In genomic region chr14:60272177-60272576, GRCh38 we compare ENCODE assay signal across 15 cellular contexts.
"Had no signal": no experiment of that assay in that cellular context is flagged by ENCODE, and none has a peak within 500 bp of the region (broad histone marks: within the 10 kb centered on the region; RNA-seq: fewer than 3 reads in every experiment).

No MANE protein-coding gene starts in this region.

- DNase-seq: activated CD4-positive, alpha-beta T cell treated with anti-CD3 and anti-CD28 coated beads, Interleukin-2, amount 10 ng/mL, durations not matched to agents 24 days and 14 days; activated CD8-positive, alpha-beta memory T cell treated with anti-CD3 and anti-CD28 coated beads, Interleukin-2, amount 50 U/mL, for 48 hours; activated naive CD4-positive, alpha-beta T cell treated with Interleukin-2 at 50 U/mL for 16 hours; anterior cingulate cortex; heart right ventricle; lower lobe of right lung; retina; stimulated activated CD4-positive, alpha-beta T cell treated with anti-CD3 and anti-CD28 coated beads, Interleukin-2, amount 100 ng/mL, for 48 hours; thyroid gland had no signal

- H3K4me3 Mint-ChIP-seq: activated CD4-positive, alpha-beta T cell treated with anti-CD3 and anti-CD28 coated beads, Interleukin-2, amount 10 ng/mL, durations not matched to agents 24 days and 14 days; stimulated activated memory B cell treated with anti-CD40 and anti-IgM and Interleukin-4, amounts not matched to agents 10 μg/mL and 1 μg/mL and 100 μg/mL, for 72 hours; T-helper 1 cell treated with Interleukin-12 subunit alpha and Interleukin-12 subunit beta and Interleukin-4 antibody, amounts not matched to agents 30 μg/mL and 1 μg/mL, for 36 hours; WTC11 had no signal

- H3K9me3 Mint-ChIP-seq: activated CD4-positive, alpha-beta T cell treated with anti-CD3 and anti-CD28 coated beads, Interleukin-2, amount 10 ng/mL, durations not matched to agents 24 days and 14 days; stimulated activated memory B cell treated with anti-CD40 and anti-IgM and Interleukin-4, amounts not matched to agents 10 μg/mL and 1 μg/mL and 100 μg/mL, for 72 hours; T-helper 1 cell treated with Interleukin-12 subunit alpha and Interleukin-12 subunit beta and Interleukin-4 antibody, amounts not matched to agents 30 μg/mL and 1 μg/mL, for 36 hours had no signal

- H3K27ac ChIP-seq: breast epithelium, gastroesophageal sphincter, heart right ventricle, lower lobe of right lung, neutrophil, thyroid gland had no signal

- H3K4me1 ChIP-seq: breast epithelium had no signal

- H3K9me3 ChIP-seq: lower lobe of right lung, neutrophil, thyroid gland had no signal

- ATAC-seq: gastroesophageal sphincter; heart right ventricle; lower lobe of right lung; stimulated activated memory B cell treated with anti-CD40 and anti-IgM and Interleukin-4, amounts not matched to agents 10 μg/mL and 1 μg/mL and 100 μg/mL, for 72 hours; WTC11 had no signal

- H3K4me3 ChIP-seq: breast epithelium, gastroesophageal sphincter, heart right ventricle, lower lobe of right lung, thyroid gland had no signal

- H3K36me3 ChIP-seq: breast epithelium, gastroesophageal sphincter, heart right ventricle, lower lobe of right lung, neutrophil, thyroid gland had no signal

- H3K27me3 ChIP-seq: breast epithelium, gastroesophageal sphincter, heart right ventricle, neutrophil, thyroid gland had no signal

- H3K27me3 Mint-ChIP-seq: activated CD4-positive, alpha-beta T cell treated with anti-CD3 and anti-CD28 coated beads, Interleukin-2, amount 10 ng/mL, durations not matched to agents 24 days and 14 days; stimulated activated memory B cell treated with anti-CD40 and anti-IgM and Interleukin-4, amounts not matched to agents 10 μg/mL and 1 μg/mL and 100 μg/mL, for 72 hours had no signal

- H3K27ac Mint-ChIP-seq: activated CD4-positive, alpha-beta T cell treated with anti-CD3 and anti-CD28 coated beads, Interleukin-2, amount 10 ng/mL, durations not matched to agents 24 days and 14 days; stimulated activated memory B cell treated with anti-CD40 and anti-IgM and Interleukin-4, amounts not matched to agents 10 μg/mL and 1 μg/mL and 100 μg/mL, for 72 hours; T-helper 1 cell treated with Interleukin-12 subunit alpha and Interleukin-12 subunit beta and Interleukin-4 antibody, amounts not matched to agents 30 μg/mL and 1 μg/mL, for 36 hours; WTC11 had no signal
